Comparison of ENCODE assay signal across 18 cellular contexts in the genomic region with DNA sequence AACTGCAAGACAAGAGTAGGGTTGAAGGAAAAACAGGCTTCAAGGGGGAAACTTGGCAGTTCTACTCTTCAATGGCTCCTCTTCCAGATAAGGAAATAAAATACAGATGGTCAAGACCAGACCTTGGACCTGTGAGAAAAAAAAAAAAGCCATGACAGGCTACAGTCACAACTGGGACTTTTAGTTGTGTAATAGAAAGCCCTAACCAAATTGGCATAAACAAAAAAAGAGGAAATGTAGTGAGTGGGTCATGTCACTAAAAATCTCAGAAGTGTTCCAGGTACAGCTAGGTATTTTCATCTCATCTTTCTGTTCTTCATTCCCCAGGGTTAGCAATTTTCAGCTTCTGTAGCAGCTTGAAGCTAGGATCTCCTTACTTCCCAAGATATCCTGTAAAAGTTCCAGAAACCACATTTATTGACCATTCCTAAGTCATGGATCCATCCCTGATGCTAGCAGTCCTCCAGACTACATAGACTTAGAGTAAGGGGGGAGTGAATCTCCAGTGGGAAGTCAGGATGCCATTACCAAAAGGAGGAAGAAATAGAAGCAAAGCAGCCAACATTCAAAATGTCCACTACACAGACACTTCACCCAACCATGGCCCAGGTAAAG.
A peak's percentile ranks its signal among the peaks of the same experiment; 100 is the strongest.
DNase-seq lines count a peak whose midpoint lies in the region; ATAC-seq and TF ChIP-seq lines count a peak whose summit lies in the region.
"Had no signal": no experiment of that assay in that cellular context is flagged by ENCODE, and none has a peak within 500 bp of the region (broad histone marks: within the 10 kb centered on the region; RNA-seq: fewer than 3 reads in every experiment).

No MANE protein-coding gene starts in this region.

- H3K27ac ChIP-seq in OCI-LY3 (ENCODE audit: low read length): peak overlapping the region; percentile 50
- peak overlapping the region; percentile 94 for H3K27ac ChIP-seq in parathyroid adenoma
- no peak overlapping the region for H3K27ac ChIP-seq in Karpas-422 (ENCODE audit: low read length)
- no peak overlapping the region for H3K27ac ChIP-seq in gastrocnemius medialis
- H3K27ac ChIP-seq: C4-2B had no signal

- H2AFZ ChIP-seq in OCI-LY3 (ENCODE audit: low read depth, low read length): no peak overlapping the region
- no peak overlapping the region for H2AFZ ChIP-seq in parathyroid adenoma
- H2AFZ ChIP-seq in Karpas-422 (ENCODE audit: low read length): no peak overlapping the region

- H4K20me1 ChIP-seq in OCI-LY3 (ENCODE audit: insufficient read depth, low read length): no peaks in the 10 kb centered on the region
- no peaks in the 10 kb centered on the region for H4K20me1 ChIP-seq in Karpas-422 (ENCODE audit: insufficient read depth, low read depth, low read length)

- H3K9ac ChIP-seq in OCI-LY3 (ENCODE audit: low read length) (no peak overlapping the region), parathyroid adenoma (no peak overlapping the region), Karpas-422 (ENCODE audit: low read length) (no peak overlapping the region)

- H3K4me2 ChIP-seq in OCI-LY3 (ENCODE audit: low read length) (peak overlapping the region; percentile 47), parathyroid adenoma (ENCODE audit: low read length) (peak overlapping the region; percentile 5), Karpas-422 (ENCODE audit: low read depth, low read length, poor library complexity, severe bottlenecking) (no peak overlapping the region)

- no peaks in the 10 kb centered on the region for H3K36me3 ChIP-seq in OCI-LY3 (replicated peaks; ENCODE audit: low read depth, low read length)
- H3K36me3 ChIP-seq in parathyroid adenoma (ENCODE audit: control insufficient read depth, insufficient read depth, low read length): no peaks in the 10 kb centered on the region
- H3K36me3 ChIP-seq in Karpas-422 (ENCODE audit: insufficient read depth, low read length): no peaks in the 10 kb centered on the region
- H3K36me3 ChIP-seq in gastrocnemius medialis: no peaks in the 10 kb centered on the region

- TF ChIP-seq POLR2A in gastrocnemius medialis (IDR thresholded peaks at IDR 0.05): no peak

- H3K79me2 ChIP-seq in OCI-LY3 (ENCODE audit: low read length) (no peaks in the 10 kb centered on the region), parathyroid adenoma (peaks cover 54% of the 10 kb centered on the region), Karpas-422 (ENCODE audit: low read length) (no peaks in the 10 kb centered on the region)

- no peaks in the 10 kb centered on the region for H3K27me3 ChIP-seq in OCI-LY3 (ENCODE audit: low read depth, low read length)
- H3K27me3 ChIP-seq in parathyroid adenoma (ENCODE audit: control insufficient read depth, insufficient read depth, low read length): no peaks in the 10 kb centered on the region
- no peaks in the 10 kb centered on the region for H3K27me3 ChIP-seq in Karpas-422 (ENCODE audit: low read length)
- H3K27me3 ChIP-seq in gastrocnemius medialis: no peaks in the 10 kb centered on the region

- peaks cover 54% of the 10 kb centered on the region for H3K4me1 ChIP-seq in OCI-LY3 (ENCODE audit: low read length)
- H3K4me1 ChIP-seq in parathyroid adenoma: peaks cover 74% of the 10 kb centered on the region
- H3K4me1 ChIP-seq in Karpas-422 (ENCODE audit: low read length): no peaks in the 10 kb centered on the region
- no peaks in the 10 kb centered on the region for H3K4me1 ChIP-seq in gastrocnemius medialis

- no peaks in the 10 kb centered on the region for H3K9me2 ChIP-seq in Karpas-422 (replicated peaks; ENCODE audit: insufficient read depth, low read length)

- DNase-seq in Karpas-422 (no peak), gastrocnemius medialis (no peak)
- DNase-seq: ACHN, DMS79, H9, NCI-H1417, NCI-H187, NCI-H2227 treated with DMSO at 0.1 percent for 48 hours, NCI-H510A treated with DMSO at 0.1 percent for 48 hours, T-helper 2 cell had no signal

- in situ Hi-C loops in gastrocnemius medialis (cut with MboI; ENCODE audit: low sequenced_read_pairs in 4 of 4): loop anchor here in 1 of 4 donors (10.0 kb wide), 1 partner anchor 719 kb away; the partner anchor contains the start of gene POLQ

- peak; percentile 51 for ATAC-seq in GM18498 (IDR thresholded peaks at IDR 0.05; ENCODE audit: unreplicated experiment)
- peak; percentile 31 for ATAC-seq in HG02610 (IDR thresholded peaks at IDR 0.05; ENCODE audit: unreplicated experiment)
- no peak for ATAC-seq in HG02870 (IDR thresholded peaks at IDR 0.05; ENCODE audit: unreplicated experiment)
- ATAC-seq in gastrocnemius medialis: no peak
- ATAC-seq in activated CD4-positive, CD25-positive, alpha-beta regulatory T cell treated with anti-CD3 and anti-CD28 coated beads, Interleukin-2, amount 50 U/mL, for 24 hours: no peak
- ATAC-seq: Right ventricle myocardium inferior had no signal

- intact Hi-C loops in gastrocnemius medialis (cut with DNase I; ENCODE audit: low total_unique reads): no loop called here

- no peak for TF ChIP-seq CTCF in OCI-LY3 (IDR thresholded peaks at IDR 0.05; ENCODE audit: low read depth, low read length)
- TF ChIP-seq CTCF in parathyroid adenoma (IDR thresholded peaks at IDR 0.05): no peak
- no peak for TF ChIP-seq CTCF in gastrocnemius medialis (IDR thresholded peaks at IDR 0.05 in 4 of 5, conservative IDR thresholded peaks at IDR 0.05 in 1 of 5)

- H3K9me3 ChIP-seq in OCI-LY3 (ENCODE audit: insufficient read depth, low read length) (no peaks in the 10 kb centered on the region), parathyroid adenoma (ENCODE audit: control insufficient read depth, low read length) (no peaks in the 10 kb centered on the region), Karpas-422 (ENCODE audit: low read length) (no peaks in the 10 kb centered on the region), gastrocnemius medialis (no peaks in the 10 kb centered on the region)

- H3K4me3 ChIP-seq in OCI-LY3 (ENCODE audit: low read length): no peak overlapping the region
- H3K4me3 ChIP-seq in parathyroid adenoma (ENCODE audit: low read depth, low read length): no peak overlapping the region
- H3K4me3 ChIP-seq in Karpas-422 (ENCODE audit: low read length): no peak overlapping the region
- no peak overlapping the region for H3K4me3 ChIP-seq in gastrocnemius medialis

Comparison
In these comparisons a context has a peak if more than half of its experiments do, and no peak if none do; other contexts are left out.
1. ATAC-seq: peak in GM18498 (single experiment) and HG02610 (single experiment); none in HG02870 (single experiment), gastrocnemius medialis (0 of 2) and activated CD4-positive, CD25-positive, alpha-beta regulatory T cell treated with anti-CD3 and anti-CD28 coated beads, Interleukin-2, amount 50 U/mL, for 24 hours (0 of 2).
2. H3K27ac ChIP-seq: peak in OCI-LY3 (single experiment) and parathyroid adenoma (single experiment); none in Karpas-422 (single experiment) and gastrocnemius medialis (0 of 4).